In the genomic region with DNA sequence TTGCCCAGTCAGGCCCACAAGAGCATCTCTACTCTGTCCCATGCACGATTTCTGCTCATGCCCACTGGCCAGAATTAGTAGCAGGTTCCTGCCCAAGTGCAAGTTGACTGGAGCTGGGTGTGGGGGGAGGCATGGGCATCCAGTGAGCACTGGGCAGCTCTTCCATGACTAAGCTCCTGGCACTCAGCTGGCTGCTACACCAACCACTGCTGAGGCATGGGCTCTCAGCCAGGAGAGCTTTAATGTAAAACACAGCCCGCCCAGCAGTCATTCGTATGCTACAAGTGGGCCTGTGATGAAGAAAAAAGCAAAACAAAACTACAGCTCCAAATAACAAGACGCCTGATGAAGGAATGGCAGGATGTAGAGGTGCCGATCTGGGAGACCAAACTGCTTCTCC, we compare ENCODE assay signal across 25 cellular contexts.
"Had no signal": no experiment of that assay in that cellular context is flagged by ENCODE, and none has a peak within 500 bp of the region (broad histone marks: within the 10 kb centered on the region; RNA-seq: fewer than 3 reads in every experiment).

No MANE protein-coding gene starts in this region.

- H3K9ac ChIP-seq: KMS-11 had no signal

- H3K27ac ChIP-seq: KMS-11, RWPE1, SJCRH30 had no signal

- H3K4me1 Mint-ChIP-seq: IgD-negative memory B cell had no signal

- H3K4me1 ChIP-seq: SJCRH30 had no signal

- H3K36me3 ChIP-seq: SJCRH30 had no signal

- H3K27me3 Mint-ChIP-seq: IgD-negative memory B cell had no signal

- H3K9me3 ChIP-seq: SJCRH30 had no signal

- H3K27me3 ChIP-seq: SJCRH30 had no signal

- H3K4me2 ChIP-seq: KMS-11 had no signal

- DNase-seq: Kasumi-1; NCI-H1092; NCI-H1105 treated with DMSO at 0.1 percent for 48 hours; NCI-H1417 treated with DMSO at 0.1 percent for 48 hours; NCI-H146; NCI-H1694 treated with DMSO at 0.1 percent for 48 hours; NCI-H1930; NCI-H2081; NCI-H2107; NCI-H2227 treated with DMSO at 0.1 percent for 48 hours; NCI-H524; NCI-H526 treated with DMSO at 0.1 percent for 48 hours; NCI-H748 treated with DMSO at 0.1 percent for 48 hours; NK-92 treated with Interleukin-12 subunit alpha and Interleukin-12 subunit beta, amount 100 ng/mL, for 24 hours; PC-3; SHP77; SJCRH30; T-helper 1 cell had no signal

- H3K4me3 ChIP-seq: K562, SJCRH30 had no signal

- H3K4me3 Mint-ChIP-seq: IgD-negative memory B cell had no signal

- ATAC-seq: HepG2, K562, Panc1, PC-3, SK-N-SH treated with all-trans-retinoic acid at 6 μM for 48 hours had no signal
